11 cellular contexts compared by ENCODE assay signal in the genomic region with DNA sequence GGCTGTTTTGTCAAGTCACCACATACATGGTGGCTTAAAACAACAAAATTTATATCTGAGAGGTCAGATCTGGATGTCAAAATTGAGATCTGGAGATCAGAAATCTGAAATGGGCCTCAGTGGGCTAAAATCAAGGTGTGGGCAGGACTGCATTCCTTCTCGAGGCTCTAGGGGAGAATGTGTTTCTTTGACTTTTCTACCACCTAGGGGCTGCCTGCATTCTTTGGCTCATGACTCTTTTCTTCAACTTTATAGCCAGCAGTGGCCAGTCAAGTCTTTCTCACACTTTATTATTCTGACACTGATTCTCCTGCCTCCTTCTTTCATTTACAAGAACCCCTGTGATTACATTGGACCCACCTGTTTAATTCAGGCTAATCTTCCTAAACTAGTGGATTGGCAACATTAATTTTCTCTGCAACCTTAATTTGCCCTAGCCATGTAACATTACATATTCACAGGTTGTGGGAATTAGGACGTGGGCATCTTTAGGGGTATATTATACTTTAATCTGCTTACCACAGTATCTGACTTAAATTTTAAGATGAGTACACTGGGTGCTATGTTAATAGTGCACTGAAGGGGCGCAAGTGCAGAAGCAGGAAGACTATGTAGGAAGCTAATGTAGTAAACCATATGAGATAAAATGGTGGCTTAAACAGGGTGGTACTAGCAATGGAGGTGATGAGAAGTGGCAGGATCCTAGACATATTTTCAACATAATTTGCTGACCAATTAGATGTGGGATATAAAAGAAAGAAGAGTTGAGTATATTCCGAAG.
DNase-seq lines count a peak whose midpoint lies in the region; ATAC-seq, FAIRE-seq and TF ChIP-seq lines count a peak whose summit lies in the region.
"Had no signal": no experiment of that assay in that cellular context is flagged by ENCODE, and none has a peak within 500 bp of the region (broad histone marks: within the 10 kb centered on the region; RNA-seq: fewer than 3 reads in every experiment).

No MANE protein-coding gene starts in this region.

- no peak overlapping the region for H2AFZ ChIP-seq in DND-41 (ENCODE audit: low read depth, low read length)

- no peaks in the 10 kb centered on the region for H3K36me3 ChIP-seq in DND-41 (ENCODE audit: insufficient read depth, low read length)
- H3K36me3 ChIP-seq: BLaER1 had no signal

- no peaks in the 10 kb centered on the region for H3K4me1 Mint-ChIP-seq in chondrocyte (ENCODE audit: low read depth)
- no peaks in the 10 kb centered on the region for H3K4me1 Mint-ChIP-seq in activated CD8-positive, alpha-beta memory T cell treated with anti-CD3 and anti-CD28 coated beads, Interleukin-2, amount 10 ng/mL, durations not matched to agents 7 days and 5 days

- H3K4me3 Mint-ChIP-seq in chondrocyte (ENCODE audit: unreplicated experiment) = no peak overlapping the region
- H3K4me3 Mint-ChIP-seq in activated CD8-positive, alpha-beta memory T cell treated with anti-CD3 and anti-CD28 coated beads, Interleukin-2, amount 10 ng/mL, durations not matched to agents 7 days and 5 days = no peak overlapping the region

- H3K4me3 ChIP-seq in DND-41 (ENCODE audit: low read depth in 1 of 2, low read length in 2 of 2) = no peak overlapping the region
- H3K4me3 ChIP-seq: BLaER1 had no signal

- CTCF ChIA-PET in activated CD8-positive, alpha-beta memory T cell treated with anti-CD3 and anti-CD28 coated beads, Interleukin-2, amount 10 ng/mL, durations not matched to agents 7 days and 5 days (lab: Charles Lee) = no interaction called here

- H4K20me1 ChIP-seq in DND-41 (ENCODE audit: insufficient read depth, low read length) = no peaks in the 10 kb centered on the region
- H4K20me1 ChIP-seq: BLaER1 had no signal

- FAIRE-seq in urothelium cell line (lab: Jason Lieb, UNC) = no peak

- TF ChIP-seq CTCF in DND-41 (IDR thresholded peaks at IDR 0.05; ENCODE audit: borderline replicate concordance, extremely low read depth, low read length, poor library complexity, severe bottlenecking) = peak; percentile 9
- peak; percentile 45 for TF ChIP-seq CTCF in chondrocyte (IDR thresholded peaks at IDR 0.05)

- ATAC-seq in DND-41 (ENCODE audit: insufficient read depth, low read depth) (no peak; the same call in 2 of the 3 replicates), GM21367 (IDR thresholded peaks at IDR 0.05; ENCODE audit: unreplicated experiment) (peak; percentile 68), GM19324 (IDR thresholded peaks at IDR 0.05; ENCODE audit: low FRiP score, unreplicated experiment) (no peak)
- no peak for ATAC-seq in activated CD8-positive, alpha-beta memory T cell treated with anti-CD3 and anti-CD28 coated beads, Interleukin-2, amount 10 ng/mL, durations not matched to agents 7 days and 5 days

- in situ Hi-C loops in KBM-7 (cut with MboI; ENCODE audit: low pct_unique_long_range_greater_than_20kb, low sequenced_read_pairs) = no loop called here

- no peak overlapping the region for H3K9ac ChIP-seq in DND-41 (ENCODE audit: low read depth, low read length)
- H3K9ac ChIP-seq: BLaER1 had no signal

- DNase-seq in DND-41 (no peak), KBM-7 (peak; percentile 0), chondrocyte (ENCODE audit: low spot score) (no peak), urothelium cell line (ENCODE audit: low spot score) (no peak), nucleus accumbens (lab: John Stamatoyannopoulos, UW) (no peak)
- no peak for DNase-seq in activated CD8-positive, alpha-beta memory T cell treated with anti-CD3 and anti-CD28 coated beads, Interleukin-2, amount 10 ng/mL, durations not matched to agents 7 days and 5 days
- DNase-seq: NCI-H510A; stimulated activated CD4-positive, alpha-beta T cell treated with anti-CD3 and anti-CD28 coated beads, Interleukin-1b, Interleukin-23, amount 100 ng/mL, for 48 hours had no signal

- no peaks in the 10 kb centered on the region for H3K36me3 Mint-ChIP-seq in chondrocyte (ENCODE audit: low read depth)
- H3K36me3 Mint-ChIP-seq in activated CD8-positive, alpha-beta memory T cell treated with anti-CD3 and anti-CD28 coated beads, Interleukin-2, amount 10 ng/mL, durations not matched to agents 7 days and 5 days = no peaks in the 10 kb centered on the region

- no peaks in the 10 kb centered on the region for H3K4me1 ChIP-seq in DND-41 (ENCODE audit: insufficient read depth, low read length)
- H3K4me1 ChIP-seq: BLaER1 had no signal

- H3K79me2 ChIP-seq in DND-41 (ENCODE audit: insufficient read depth, low read length) = no peaks in the 10 kb centered on the region

- no peaks in the 10 kb centered on the region for H3K9me3 Mint-ChIP-seq in chondrocyte (ENCODE audit: low read depth)
- no peaks in the 10 kb centered on the region for H3K9me3 Mint-ChIP-seq in activated CD8-positive, alpha-beta memory T cell treated with anti-CD3 and anti-CD28 coated beads, Interleukin-2, amount 10 ng/mL, durations not matched to agents 7 days and 5 days (ENCODE audit: low read depth)

- H3K27ac ChIP-seq in DND-41 (ENCODE audit: low read length) = no peak overlapping the region
- H3K27ac ChIP-seq: BLaER1 had no signal

- peaks cover 3% of the 10 kb centered on the region for H3K27me3 Mint-ChIP-seq in chondrocyte (ENCODE audit: low read depth)
- H3K27me3 Mint-ChIP-seq in activated CD8-positive, alpha-beta memory T cell treated with anti-CD3 and anti-CD28 coated beads, Interleukin-2, amount 10 ng/mL, durations not matched to agents 7 days and 5 days = no peaks in the 10 kb centered on the region

- no peaks in the 10 kb centered on the region for H3K27me3 ChIP-seq in DND-41 (ENCODE audit: insufficient read depth, low read length, poor library complexity)
- H3K27me3 ChIP-seq: BLaER1 had no signal

- no peak overlapping the region for H3K27ac Mint-ChIP-seq in chondrocyte (ENCODE audit: unreplicated experiment)
- no peak overlapping the region for H3K27ac Mint-ChIP-seq in activated CD8-positive, alpha-beta memory T cell treated with anti-CD3 and anti-CD28 coated beads, Interleukin-2, amount 10 ng/mL, durations not matched to agents 7 days and 5 days

- no peak overlapping the region for H3K4me2 ChIP-seq in DND-41 (ENCODE audit: insufficient read depth, low read length)
- H3K4me2 ChIP-seq: BLaER1 had no signal

- no peaks in the 10 kb centered on the region for H3K9me3 ChIP-seq in DND-41 (ENCODE audit: insufficient read depth, low read length, severe bottlenecking)
- H3K9me3 ChIP-seq: BLaER1 had no signal
